Comparison of ENCODE assay signal across 1 cellular context in the genomic region with DNA sequence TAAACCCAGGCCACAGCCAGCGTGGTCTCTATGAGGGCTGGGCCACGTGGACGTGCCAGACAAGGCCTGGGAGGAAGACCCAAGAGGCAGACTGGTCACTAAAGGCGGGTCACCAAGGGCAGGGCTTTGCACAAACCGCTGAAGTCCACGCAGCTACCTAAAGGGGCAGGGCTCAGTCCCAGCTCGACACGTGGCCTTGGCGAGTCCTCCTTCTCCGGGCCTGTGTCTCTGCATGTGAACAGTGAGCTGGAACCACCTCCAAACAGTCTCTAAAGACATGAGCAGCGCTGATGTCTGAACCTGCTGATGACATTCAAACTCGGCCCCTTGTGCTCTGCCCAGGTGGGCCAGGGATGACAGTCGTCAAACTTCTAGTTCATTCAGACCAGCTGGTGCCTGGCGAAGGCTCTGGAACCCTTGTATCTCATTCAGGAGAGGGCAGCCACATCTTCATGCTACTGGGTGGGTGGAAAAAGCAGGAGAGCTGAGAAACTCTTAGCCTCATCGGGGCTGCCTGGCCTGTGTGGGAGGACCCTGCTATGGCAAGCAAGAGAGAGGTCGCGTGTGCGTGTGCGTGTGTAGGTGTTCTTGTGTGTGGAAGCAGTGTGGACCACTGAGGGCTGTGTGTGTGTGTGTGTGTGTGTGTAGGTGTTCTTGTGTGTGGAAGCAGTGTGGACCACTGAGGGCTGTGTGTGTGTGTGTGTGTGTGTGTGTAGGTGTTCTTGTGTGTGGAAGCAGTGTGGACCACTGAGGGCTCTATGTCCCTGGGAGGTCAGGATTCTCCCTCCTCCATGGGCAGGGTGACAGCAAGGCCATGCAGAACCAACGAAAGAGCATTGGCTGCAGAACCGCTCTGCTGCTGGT.
TF ChIP-seq lines count a peak whose summit lies in the region.

No MANE protein-coding gene starts in this region.

TF ChIP-seq in SK-N-SH treated with all-trans-retinoic acid at 6 μM for 48 hours, 23 proteins besides CTCF, POLR2A, EP300 and RAD21:
- TF ChIP-seq RARB (CRISPR knock-in tag; IDR thresholded peaks at IDR 0.05) (no peak), BACH2 (CRISPR knock-in tag; IDR thresholded peaks at IDR 0.05; ENCODE audit: borderline replicate concordance) (no peak), ISL1 (CRISPR knock-in tag; IDR thresholded peaks at IDR 0.05) (no peak), ZFP30 (CRISPR knock-in tag; IDR thresholded peaks at IDR 0.05) (no peak), PPARA (CRISPR knock-in tag; IDR thresholded peaks at IDR 0.05; ENCODE audit: borderline replicate concordance) (no peak)
- TF ChIP-seq, protein P1, sequence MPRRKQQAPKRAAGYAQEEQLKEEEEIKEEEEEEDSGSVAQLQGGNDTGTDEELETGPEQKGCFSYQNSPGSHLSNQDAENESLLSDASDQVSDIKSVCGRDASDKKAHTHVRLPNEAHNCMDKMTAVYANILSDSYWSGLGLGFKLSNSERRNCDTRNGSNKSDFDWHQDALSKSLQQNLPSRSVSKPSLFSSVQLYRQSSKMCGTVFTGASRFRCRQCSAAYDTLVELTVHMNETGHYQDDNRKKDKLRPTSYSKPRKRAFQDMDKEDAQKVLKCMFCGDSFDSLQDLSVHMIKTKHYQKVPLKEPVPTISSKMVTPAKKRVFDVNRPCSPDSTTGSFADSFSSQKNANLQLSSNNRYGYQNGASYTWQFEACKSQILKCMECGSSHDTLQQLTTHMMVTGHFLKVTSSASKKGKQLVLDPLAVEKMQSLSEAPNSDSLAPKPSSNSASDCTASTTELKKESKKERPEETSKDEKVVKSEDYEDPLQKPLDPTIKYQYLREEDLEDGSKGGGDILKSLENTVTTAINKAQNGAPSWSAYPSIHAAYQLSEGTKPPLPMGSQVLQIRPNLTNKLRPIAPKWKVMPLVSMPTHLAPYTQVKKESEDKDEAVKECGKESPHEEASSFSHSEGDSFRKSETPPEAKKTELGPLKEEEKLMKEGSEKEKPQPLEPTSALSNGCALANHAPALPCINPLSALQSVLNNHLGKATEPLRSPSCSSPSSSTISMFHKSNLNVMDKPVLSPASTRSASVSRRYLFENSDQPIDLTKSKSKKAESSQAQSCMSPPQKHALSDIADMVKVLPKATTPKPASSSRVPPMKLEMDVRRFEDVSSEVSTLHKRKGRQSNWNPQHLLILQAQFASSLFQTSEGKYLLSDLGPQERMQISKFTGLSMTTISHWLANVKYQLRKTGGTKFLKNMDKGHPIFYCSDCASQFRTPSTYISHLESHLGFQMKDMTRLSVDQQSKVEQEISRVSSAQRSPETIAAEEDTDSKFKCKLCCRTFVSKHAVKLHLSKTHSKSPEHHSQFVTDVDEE (CRISPR knock-in tag; IDR thresholded peaks at IDR 0.05): no peak
TF ChIP-seq in SK-N-SH treated with all-trans-retinoic acid at 6 μM for 48 hours: peak in this region for 0.
